8 cellular contexts compared by ENCODE assay signal in the genomic region with DNA sequence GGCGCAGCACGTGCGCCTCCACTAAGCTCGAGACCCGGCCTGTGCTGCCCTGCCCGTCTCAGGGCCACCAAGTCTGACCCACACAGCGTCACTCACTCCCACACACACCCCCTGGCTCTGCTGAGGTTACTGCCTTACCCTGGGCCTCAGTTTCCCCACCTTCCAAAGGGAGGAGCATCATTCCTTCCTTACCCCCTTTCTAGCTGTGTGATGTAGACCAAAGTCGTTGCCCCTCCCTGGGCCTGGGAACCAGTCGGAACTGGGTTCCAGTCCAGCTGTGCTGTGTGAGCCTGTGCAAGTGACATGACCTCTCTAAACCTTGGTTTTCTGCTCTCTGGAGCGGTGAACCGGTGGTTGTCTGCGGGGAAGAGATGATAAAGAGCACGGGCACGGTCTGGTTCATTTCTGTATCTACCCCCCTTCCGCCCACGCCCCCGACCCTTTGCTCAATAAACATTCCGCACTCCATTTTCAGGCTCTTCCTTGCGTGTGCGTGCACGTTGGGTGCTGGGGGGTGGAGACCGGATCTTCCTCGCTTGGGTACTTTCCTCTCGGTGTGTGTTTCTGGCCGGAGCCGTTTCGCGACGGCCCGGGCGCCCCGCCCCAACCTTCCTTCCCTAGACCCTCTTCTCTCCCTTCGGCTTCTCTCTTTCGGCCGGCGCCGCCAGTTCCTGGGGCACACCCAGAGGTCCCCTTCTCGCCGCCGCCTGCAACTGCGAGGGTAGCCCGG. TPM values are rescaled to one million over a fixed set of nuclear protein-coding genes. Genes with fewer than 3 reads are reported as not detected.
DNase-seq lines count a peak whose midpoint lies in the region; ATAC-seq and TF ChIP-seq lines count a peak whose summit lies in the region.

A gene with protein sequence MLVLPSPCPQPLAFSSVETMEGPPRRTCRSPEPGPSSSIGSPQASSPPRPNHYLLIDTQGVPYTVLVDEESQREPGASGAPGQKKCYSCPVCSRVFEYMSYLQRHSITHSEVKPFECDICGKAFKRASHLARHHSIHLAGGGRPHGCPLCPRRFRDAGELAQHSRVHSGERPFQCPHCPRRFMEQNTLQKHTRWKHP (plus strand): TSS at position 647 of the 730 bp plus-strand sequence. CDS start 923 bp downstream, outside the sequence.

- ATAC-seq in HG02798 (IDR thresholded peaks at IDR 0.05; ENCODE audit: poor library complexity, unreplicated experiment) = peak; percentile 29

- H3F3A ChIP-seq in DOHH2 (ENCODE audit: control insufficient read depth, insufficient read depth) = peaks cover 46% of the 10 kb centered on the region

- H3K27me3 Mint-ChIP-seq in activated CD4-positive, alpha-beta T cell treated with anti-CD3 and anti-CD28 coated beads, Interleukin-2, amount 10 ng/mL, durations not matched to agents 24 days and 14 days = no peaks in the 10 kb centered on the region

- peaks cover 3% of the 10 kb centered on the region for H3K9me3 Mint-ChIP-seq in activated CD4-positive, alpha-beta T cell treated with anti-CD3 and anti-CD28 coated beads, Interleukin-2, amount 10 ng/mL, durations not matched to agents 24 days and 14 days

- no peaks in the 10 kb centered on the region for H3K27me3 ChIP-seq in DOHH2 (ENCODE audit: control insufficient read depth, low read length)

- H3K4me3 ChIP-seq in DOHH2 (ENCODE audit: low read length) (peak within 1 kb of the TSS; percentile 95), coronary artery (peak within 1 kb of the TSS; percentile 87)

- H3K4me2 ChIP-seq in DOHH2 (ENCODE audit: low read length) = peak within 1 kb of the TSS; percentile 87

- H3K9me2 ChIP-seq in DOHH2 (replicated peaks; ENCODE audit: control insufficient read depth, low read length) = no peaks in the 10 kb centered on the region

- TF ChIP-seq CTCF in DOHH2 (IDR thresholded peaks at IDR 0.05; ENCODE audit: low read depth, low read length, poor library complexity, severe bottlenecking) = no peak
- no peak for TF ChIP-seq CTCF in coronary artery (IDR thresholded peaks at IDR 0.05)

- H3K27ac Mint-ChIP-seq in activated CD4-positive, alpha-beta T cell treated with anti-CD3 and anti-CD28 coated beads, Interleukin-2, amount 10 ng/mL, durations not matched to agents 24 days and 14 days = peak within 1 kb of the TSS; percentile 98

- H3K36me3 Mint-ChIP-seq in activated CD4-positive, alpha-beta T cell treated with anti-CD3 and anti-CD28 coated beads, Interleukin-2, amount 10 ng/mL, durations not matched to agents 24 days and 14 days (ENCODE audit: low read depth) = peaks cover 52% of the 10 kb centered on the region

- H3K9me3 ChIP-seq in DOHH2 (ENCODE audit: control insufficient read depth, insufficient read depth, low read length) = no peaks in the 10 kb centered on the region

- H3K27ac ChIP-seq in DOHH2 (ENCODE audit: low read depth, low read length) (peak within 1 kb of the TSS; percentile 99), coronary artery (peak within 1 kb of the TSS; percentile 85 to 95)

- peaks cover 29% of the 10 kb centered on the region for H3K4me1 Mint-ChIP-seq in activated CD4-positive, alpha-beta T cell treated with anti-CD3 and anti-CD28 coated beads, Interleukin-2, amount 10 ng/mL, durations not matched to agents 24 days and 14 days

- intact Hi-C loops in activated CD4-positive, alpha-beta T cell treated with anti-CD3 and anti-CD28 coated beads, Interleukin-2, amount 10 ng/mL, durations not matched to agents 24 days and 14 days (cut with micrococcal nuclease) = loop anchor here (1.0 to 5.0 kb wide), 5 partner anchors 8 to 526 kb away; a partner anchor contains a TSS

- peak within 1 kb of the TSS; percentile 90 for H3K4me3 Mint-ChIP-seq in activated CD4-positive, alpha-beta T cell treated with anti-CD3 and anti-CD28 coated beads, Interleukin-2, amount 10 ng/mL, durations not matched to agents 24 days and 14 days

- H3K79me2 ChIP-seq in DOHH2 (ENCODE audit: control insufficient read depth, low read length) = peaks cover 79% of the 10 kb centered on the region

- no peaks in the 10 kb centered on the region for H4K20me1 ChIP-seq in DOHH2 (ENCODE audit: control insufficient read depth, insufficient read depth, low read depth, low read length)

- DNase-seq in NCI-H526 treated with DMSO at 0.1 percent for 48 hours (lab: John Stamatoyannopoulos, UW) (peak; percentile 74), coronary artery (ENCODE audit: low spot score) (peak; percentile 84), left kidney (ENCODE audit: low read depth, low spot score) (peak; percentile 85), NCI-H524 treated with DMSO at 0.1 percent for 48 hours (lab: John Stamatoyannopoulos, UW) (no peak)
- peak; percentile 95 for DNase-seq in activated CD4-positive, alpha-beta T cell treated with anti-CD3 and anti-CD28 coated beads, Interleukin-2, amount 10 ng/mL, durations not matched to agents 24 days and 14 days
- DNase-seq in stimulated activated CD4-positive, alpha-beta T cell treated with anti-CD3 and anti-CD28 coated beads, Interleukin-1b, Interleukin-23, amount 100 ng/mL, for 4 hours (ENCODE audit: low read depth in 2 of 2) = peak; percentile 74 to 76

- peaks cover 63% of the 10 kb centered on the region for H3K4me1 ChIP-seq in DOHH2 (ENCODE audit: control insufficient read depth, low read length)

- H3K36me3 ChIP-seq in DOHH2 (ENCODE audit: control insufficient read depth, low read length) = peaks cover 58% of the 10 kb centered on the region

RNA-seq across cellular contexts. Expression of the gene that starts here (rescaled TPM):
- 32.7 and 33.0 TPM in 2 replicates for total RNA-seq in activated CD4-positive, alpha-beta T cell treated with anti-CD3 and anti-CD28 coated beads, Interleukin-2, amount 10 ng/mL, durations not matched to agents 24 days and 14 days
